ENCODE assay signal across 9 cellular contexts in the genomic region with DNA sequence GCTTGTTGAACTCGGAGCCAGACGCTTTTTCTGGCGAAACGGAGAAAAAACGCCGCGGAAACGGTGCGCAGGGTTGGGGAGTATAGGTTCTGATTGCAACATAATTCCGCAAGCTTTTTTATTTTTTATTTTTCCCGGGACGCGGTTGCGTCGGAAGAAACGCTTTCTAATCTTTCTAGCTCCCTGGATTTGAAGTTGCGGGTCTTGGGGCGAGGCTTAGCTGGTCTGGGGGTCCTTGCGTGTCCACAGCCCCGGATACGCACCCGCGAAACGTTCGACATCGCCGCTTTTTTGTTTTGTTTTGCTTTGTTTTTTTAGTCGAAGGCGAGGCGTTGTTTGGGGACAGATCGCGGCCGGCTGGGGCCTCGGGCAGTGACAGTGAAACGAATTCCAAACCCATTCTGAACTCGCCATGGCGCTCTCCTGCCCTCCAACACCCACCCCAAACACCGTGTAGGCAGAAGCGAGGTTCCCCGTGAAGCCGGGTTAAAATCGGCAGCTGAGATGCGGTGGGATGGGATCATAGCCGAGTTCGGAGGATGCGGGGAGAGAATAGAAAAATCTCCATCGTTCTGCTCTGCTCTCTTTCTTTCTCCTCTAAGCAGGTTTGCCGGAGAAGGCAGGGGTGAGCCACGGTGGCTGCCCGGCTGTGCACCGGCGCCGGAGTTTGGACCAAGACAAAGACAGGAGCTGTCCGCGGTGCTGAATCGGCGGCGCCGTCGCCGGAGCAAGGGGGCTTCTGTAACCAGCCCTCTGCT. TPM values are rescaled to one million over a fixed set of nuclear protein-coding genes. Genes with fewer than 3 reads are reported as not detected.
DNase-seq lines count a peak whose midpoint lies in the region; ATAC-seq, FAIRE-seq and TF ChIP-seq lines count a peak whose summit lies in the region.
"Had no signal": no experiment of that assay in that cellular context is flagged by ENCODE, and none has a peak within 500 bp of the region (broad histone marks: within the 10 kb centered on the region; RNA-seq: fewer than 3 reads in every experiment).

No MANE protein-coding gene starts in this region.

- TF ChIP-seq RAD21 in K562 (CRISPR knock-in tag; conservative IDR thresholded peaks at IDR 0.05 in 1 of 2, IDR thresholded peaks at IDR 0.05 in 1 of 2): no peak

- H3K9me1 ChIP-seq in K562 (ENCODE audit: control insufficient read depth, insufficient read depth, low read length): no peaks in the 10 kb centered on the region

- no peaks in the 10 kb centered on the region for H3K36me3 ChIP-seq in CD8-positive, alpha-beta T cell (ENCODE audit: insufficient read depth, low read length)
- H3K36me3 ChIP-seq in MG63 (no peaks in the 10 kb centered on the region), K562 (ENCODE audit: control insufficient read depth, insufficient read depth, low read length) (no peaks in the 10 kb centered on the region), PC-9 (ENCODE audit: low read depth) (no peaks in the 10 kb centered on the region)

- 11% methylated on average over 57 of the region's 61 CpGs for WGBS in K562 (ENCODE audit: insufficient coverage, low coverage, missing lambda C conversion rate)

- H3K4me3 Mint-ChIP-seq in CD8-positive, alpha-beta T cell: no peak overlapping the region
- no peak overlapping the region for H3K4me3 Mint-ChIP-seq in mesothelial cell of epicardium

- ATAC-seq in CD8-positive, alpha-beta T cell: no peak
- ATAC-seq in K562: peak; percentile 84
- ATAC-seq in HG03342 (IDR thresholded peaks at IDR 0.05; ENCODE audit: unreplicated experiment): no peak
- ATAC-seq in omental fat pad (ENCODE audit: low FRiP score): no peak

- peaks cover 74% of the 10 kb centered on the region for H3K27me3 Mint-ChIP-seq in CD8-positive, alpha-beta T cell (ENCODE audit: low read depth)
- H3K27me3 Mint-ChIP-seq in mesothelial cell of epicardium (ENCODE audit: low read depth): peaks cover 95% of the 10 kb centered on the region

- H3K79me2 ChIP-seq in K562 (ENCODE audit: control insufficient read depth, insufficient read depth, low read length) (no peaks in the 10 kb centered on the region), PC-9 (ENCODE audit: low read depth) (no peaks in the 10 kb centered on the region)

- TF ChIP-seq CTCF in CD8-positive, alpha-beta T cell (IDR thresholded peaks at IDR 0.05): no peak
- no peak for TF ChIP-seq CTCF in K562 (IDR thresholded peaks at IDR 0.05 in 2 of 3, conservative IDR thresholded peaks at IDR 0.05 in 1 of 3; ENCODE audit: insufficient read depth in 2 of 3, low read depth in 1 of 3, low read length in 3 of 3)
- no peak for TF ChIP-seq CTCF in mesothelial cell of epicardium (IDR thresholded peaks at IDR 0.05; ENCODE audit: unreplicated experiment)
- no peak for TF ChIP-seq CTCF in PC-9 (conservative IDR thresholded peaks at IDR 0.05)
- TF ChIP-seq CTCF in omental fat pad (IDR thresholded peaks at IDR 0.05): no peak

- no peak overlapping the region for H3K4me2 ChIP-seq in K562 (ENCODE audit: insufficient read depth, low read length)
- no peak overlapping the region for H3K4me2 ChIP-seq in PC-9

- H3K27me3 ChIP-seq in CD8-positive, alpha-beta T cell (ENCODE audit: insufficient read depth, low read length): peaks cover 28% of the 10 kb centered on the region
- peaks cover 55% of the 10 kb centered on the region for H3K27me3 ChIP-seq in MG63
- peaks cover 24 to 43% of the 10 kb centered on the region in 2 experiments; a peak in 4 of 5 replicates for H3K27me3 ChIP-seq in K562 (ENCODE audit: control insufficient read depth in 2 of 2, insufficient read depth in 2 of 2, low read length in 2 of 2)
- peaks cover 88% of the 10 kb centered on the region for H3K27me3 ChIP-seq in PC-9 (ENCODE audit: insufficient read depth, low read depth)

- no peak for TF ChIP-seq POLR2A in K562 (conservative IDR thresholded peaks at IDR 0.05)

- H3K9ac ChIP-seq in K562 (ENCODE audit: insufficient read depth in 1 of 2, low read depth in 2 of 2, low read length in 2 of 2): no peak overlapping the region

- no peaks in the 10 kb centered on the region for H3K9me2 ChIP-seq in PC-9 (ENCODE audit: insufficient read depth)

- H4K20me1 ChIP-seq in K562 (replicated peaks; ENCODE audit: control insufficient read depth, insufficient read depth, low read length): peaks cover 4% of the 10 kb centered on the region; the same call in 1 of the 2 replicates
- peaks cover 8% of the 10 kb centered on the region; the same call in 1 of the 2 replicates for H4K20me1 ChIP-seq in PC-9 (ENCODE audit: insufficient read depth)

- peak; percentile 56 for FAIRE-seq in K562 (lab: Jason Lieb, UNC)

- H3K27ac Mint-ChIP-seq in CD8-positive, alpha-beta T cell: no peak overlapping the region
- H3K27ac Mint-ChIP-seq in mesothelial cell of epicardium: no peak overlapping the region

- BruUV-seq in K562 (replicated peaks; lab: Mats Ljungman, UMichigan) (no TSS peak), PC-9 (replicated peaks; lab: Mats Ljungman, UMichigan) (no TSS peak)

- CTCF ChIA-PET in CD8-positive, alpha-beta T cell (lab: Charles Lee): interaction anchor here (0.9 kb wide), 1 partner anchor 17 kb away, joined by 3 read pairs; no protein-coding TSS in a partner anchor
- CTCF ChIA-PET in K562 (lab: Yijun Ruan, JAX; ENCODE audit: low intra/inter-chr PET ratio): no interaction called here
- CTCF ChIA-PET in PC-9 (lab: Charles Lee): no interaction called here

- H3K4me1 ChIP-seq in CD8-positive, alpha-beta T cell (ENCODE audit: insufficient read depth, low read length): no peaks in the 10 kb centered on the region
- H3K4me1 ChIP-seq in K562 (replicated peaks in 1 of 2; ENCODE audit: control insufficient read depth in 2 of 2, insufficient read depth in 2 of 2, low read length in 2 of 2) (peaks cover 0 to 8% of the 10 kb centered on the region in 2 experiments; a peak in 2 of 5 replicates), PC-9 (replicated peaks; ENCODE audit: insufficient read depth) (no peaks in the 10 kb centered on the region)

- in situ Hi-C loops in K562 (cut with MboI): no loop called here

- H3K4me3 ChIP-seq in CD8-positive, alpha-beta T cell (ENCODE audit: low read depth, low read length): no peak overlapping the region
- no peak overlapping the region for H3K4me3 ChIP-seq in MG63
- no peak overlapping the region for H3K4me3 ChIP-seq in K562
- H3K4me3 ChIP-seq in PC-9: no peak overlapping the region
- H3K4me3 ChIP-seq: SK-N-MC had no signal

- no peaks in the 10 kb centered on the region for H3K36me3 Mint-ChIP-seq in CD8-positive, alpha-beta T cell
- no peaks in the 10 kb centered on the region for H3K36me3 Mint-ChIP-seq in mesothelial cell of epicardium

- TF ChIP-seq EP300 in K562 (IDR thresholded peaks at IDR 0.05; ENCODE audit: low read length): no peak

- peaks cover 8% of the 10 kb centered on the region for H3K4me1 Mint-ChIP-seq in CD8-positive, alpha-beta T cell (ENCODE audit: low read depth)
- H3K4me1 Mint-ChIP-seq in mesothelial cell of epicardium: peaks cover 2% of the 10 kb centered on the region

- peak in 5 of 7 experiments; percentile 7 to 55 (median 34) for DNase-seq in CD8-positive, alpha-beta T cell
- DNase-seq in MG63 (peak; percentile 36), K562 (ENCODE audit: extremely low read depth in 1 of 4, low spot score in 3 of 4) (peak; percentile 71 to 83 (median 78)), mesothelial cell of epicardium (ENCODE audit: low spot score in 2 of 2, unreplicated experiment in 2 of 2) (peak; percentile 70 to 90), PC-9 (no peak), omental fat pad (ENCODE audit: low spot score) (no peak), NCI-H1436 (lab: John Stamatoyannopoulos, UW) (no peak)

- no peaks in the 10 kb centered on the region for H3F3A ChIP-seq in PC-9 (ENCODE audit: insufficient read depth, low read depth)

- H2AFZ ChIP-seq in K562 (ENCODE audit: low read depth, low read length) (no peak overlapping the region), PC-9 (no peak overlapping the region)

- H3K9me3 ChIP-seq in CD8-positive, alpha-beta T cell (ENCODE audit: low read length): no peaks in the 10 kb centered on the region
- H3K9me3 ChIP-seq in MG63 (peaks cover 2% of the 10 kb centered on the region; the same call in 1 of the 2 replicates), K562 (replicated peaks; ENCODE audit: control insufficient read depth, insufficient read depth, low read depth, low read length) (no peaks in the 10 kb centered on the region), PC-9 (ENCODE audit: insufficient read depth, low read depth) (no peaks in the 10 kb centered on the region)

- POLR2A ChIA-PET in CD8-positive, alpha-beta T cell (lab: Charles Lee): no interaction called here
- POLR2A ChIA-PET in K562 (lab: Yijun Ruan, JAX): interaction anchor here (0.6 to 0.7 kb wide), 2 partner anchors 8 to 878 kb away, joined by 3 read pairs; no protein-coding TSS in a partner anchor
- POLR2A ChIA-PET in PC-9 (lab: Charles Lee; ENCODE audit: unreplicated experiment): no interaction called here

- H3K27ac ChIP-seq in CD8-positive, alpha-beta T cell (ENCODE audit: low read depth, low read length): no peak overlapping the region
- H3K27ac ChIP-seq in K562 (ENCODE audit: extremely low read depth, low read depth, low read length): no peak overlapping the region
- H3K27ac ChIP-seq in PC-9: no peak overlapping the region
- H3K27ac ChIP-seq: SK-N-MC had no signal

- intact Hi-C loops in CD8-positive, alpha-beta T cell (cut with DNase I, micrococcal nuclease): no loop called here
- intact Hi-C loops in K562 (cut with micrococcal nuclease): no loop called here
- intact Hi-C loops in PC-9 (cut with micrococcal nuclease; ENCODE audit: unreplicated experiment): no loop called here

- H3K9me3 Mint-ChIP-seq in CD8-positive, alpha-beta T cell: no peaks in the 10 kb centered on the region
- no peaks in the 10 kb centered on the region for H3K9me3 Mint-ChIP-seq in mesothelial cell of epicardium

RNA-seq across cellular contexts. Expression of gene LHX5, which starts 8.1 kb away (rescaled TPM):
- not detected for total RNA-seq in CD8-positive, alpha-beta T cell
- not detected in 2 replicates for total RNA-seq in MG63 (2014; rRNA removed; shearing (Covaris generic); ENCODE audit: low replicate concordance)
- 0.25 TPM in 1 of 2 replicates, not detected in the other for total RNA-seq in K562 (2011; cell fraction: chromatin; rRNA removed; ENCODE audit: low replicate concordance)
- 0.13 and 0.17 TPM in 2 replicates for total RNA-seq in K562 (2011; cell fraction: nucleolus; rRNA removed)
- not detected in 2 replicates for total RNA-seq in K562 (2011; cell fraction: nucleoplasm; rRNA removed)
- total RNA-seq in K562 (2014; rRNA removed): 0.05 TPM in 1 of 2 replicates, not detected in the other
- not detected in 2 replicates for total RNA-seq in K562 (2014; rRNA removed; fragmentation: Illumina TruSeq; extraction: Trizol)
- not detected in 2 replicates for total RNA-seq in K562 (2015; rRNA removed; fragmentation: Illumina TruSeq; extraction: Trizol)
- 0.04 and 0.16 TPM in 2 replicates for total RNA-seq in K562 (2021)
- polyA plus RNA-seq in K562 (2011; rRNA removed): 0.09 and 0.17 TPM in 2 replicates
- polyA plus RNA-seq in K562 (2011; cell fraction: cytosol; rRNA removed): 0.24 and 0.64 TPM in 2 replicates
- polyA plus RNA-seq in K562 (2011; cell fraction: nucleus; rRNA removed): 0.25 and 0.34 TPM in 2 replicates
- 0.03 and 0.08 TPM in 2 replicates for polyA plus RNA-seq in K562 (2012)
- not detected in 2 replicates for polyA plus RNA-seq in K562 (2014; fragmentation: Illumina TruSeq; extraction: Trizol)
- not detected for polyA plus RNA-seq in K562 (2014; fragmentation: Nextera tagmentation; extraction: Ambion mirVana)
- 0.08 TPM in 1 of 2 replicates, not detected in the other for polyA plus RNA-seq in K562 (2014; rRNA removed)
- polyA minus RNA-seq in K562 (2011; rRNA and poly(A)+ RNA removed): not detected in 2 replicates
- not detected in 2 replicates for polyA minus RNA-seq in K562 (2011; cell fraction: cytosol; rRNA and poly(A)+ RNA removed)
- polyA minus RNA-seq in K562 (2011; cell fraction: nucleus; rRNA and poly(A)+ RNA removed): 0.13 TPM in 1 of 2 replicates, not detected in the other
- not detected in 3 replicates for total RNA-seq in mesothelial cell of epicardium
- 0.65 and 1.1 TPM in 2 replicates for total RNA-seq in PC-9 (2021)
- not detected for total RNA-seq in omental fat pad

RNA-seq across cellular contexts. Expression of gene SDSL, which starts 57.6 kb away (rescaled TPM):
- total RNA-seq in CD8-positive, alpha-beta T cell: not detected
- 11.0 and 54.2 TPM in 2 replicates for total RNA-seq in MG63 (2014; rRNA removed; shearing (Covaris generic); ENCODE audit: low replicate concordance)
- 3.2 and 9.7 TPM in 2 replicates for total RNA-seq in K562 (2011; cell fraction: chromatin; rRNA removed; ENCODE audit: low replicate concordance)
- total RNA-seq in K562 (2011; cell fraction: nucleolus; rRNA removed): 6.1 and 7.5 TPM in 2 replicates
- 7.0 and 15.4 TPM in 2 replicates for total RNA-seq in K562 (2011; cell fraction: nucleoplasm; rRNA removed)
- total RNA-seq in K562 (2014; rRNA removed) (7.4 and 9.1 TPM in 2 replicates), K562 (2014; rRNA removed; fragmentation: Illumina TruSeq; extraction: Trizol) (1.1 and 1.7 TPM in 2 replicates), K562 (2015; rRNA removed; fragmentation: Illumina TruSeq; extraction: Trizol) (6.3 and 7.8 TPM in 2 replicates), K562 (2021) (8.4 and 9.1 TPM in 2 replicates), mesothelial cell of epicardium (9.5 to 12.9 TPM (median 11.6 TPM) in 3 replicates), PC-9 (2021) (14.2 and 26.6 TPM in 2 replicates), omental fat pad (1 to 10 TPM; 2.1 to 6.0 (median 4.1) TPM)
- polyA plus RNA-seq in K562 (2011; rRNA removed) (9.8 and 10.9 TPM in 2 replicates), K562 (2014; fragmentation: Illumina TruSeq; extraction: Trizol) (3.0 and 7.1 TPM in 2 replicates), K562 (2014; fragmentation: Nextera tagmentation; extraction: Ambion mirVana) (1 to 10 TPM in 1 of 2 experiments, under 1 TPM in 1; 0.31 to 2.0 TPM), K562 (2014; rRNA removed) (11.0 and 13.4 TPM in 2 replicates)
- 13.4 and 29.5 TPM in 2 replicates for polyA plus RNA-seq in K562 (2011; cell fraction: cytosol; rRNA removed)
- 5.6 and 8.8 TPM in 2 replicates for polyA plus RNA-seq in K562 (2011; cell fraction: nucleus; rRNA removed)
- 15.2 and 23.6 TPM in 2 replicates for polyA plus RNA-seq in K562 (2012)
- polyA minus RNA-seq in K562 (2011; rRNA and poly(A)+ RNA removed): 2.8 and 3.7 TPM in 2 replicates
- polyA minus RNA-seq in K562 (2011; cell fraction: cytosol; rRNA and poly(A)+ RNA removed): 5.2 and 5.9 TPM in 2 replicates
- polyA minus RNA-seq in K562 (2011; cell fraction: nucleus; rRNA and poly(A)+ RNA removed): 5.4 and 6.6 TPM in 2 replicates

Comparison
In these comparisons a context has a peak if more than half of its experiments do, and no peak if none do; other contexts are left out.
1. DNase-seq: peak in CD8-positive, alpha-beta T cell (5 of 7), MG63 (single experiment), K562 (4 of 4) and mesothelial cell of epicardium (2 of 2); none in PC-9 (0 of 2), omental fat pad (single experiment) and NCI-H1436 (single experiment).